7 cellular contexts compared by ENCODE assay signal in genomic region chr22:31750365-31751284, GRCh38. TPM values are rescaled to one million over a fixed set of nuclear protein-coding genes. Genes with fewer than 3 reads are reported as not detected.
DNase-seq lines count a peak whose midpoint lies in the region; ATAC-seq and TF ChIP-seq lines count a peak whose summit lies in the region.

No MANE protein-coding gene starts in this region.

- DNase-seq in HL-60 (ENCODE audit: low read depth in 1 of 2, low spot score in 1 of 2) (no peak), amniotic stem cell (lab: John Stamatoyannopoulos, UW) (no peak)
- DNase-seq in activated T-helper 1 cell treated with anti-CD3 and anti-CD28 coated beads, Interleukin-12 subunit alpha, Interleukin-12 subunit beta, Interleukin-2, Interleukin-4 antibody, amounts not matched to agents 30 ng/mL and 10 ng/mL and 1 ng/mL, durations not matched to agents 14 hours and 24 hours and 36 hours (ENCODE audit: low spot score), result no peak
- no peak for DNase-seq in stimulated activated naive CD8-positive, alpha-beta T cell treated with anti-CD3 and anti-CD28 coated beads, Interleukin-15, amount 100 ng/mL, for 72 hours

- peaks cover 8% of the 10 kb centered on the region for H3K36me3 ChIP-seq in iPS-18a (ENCODE audit: control insufficient read depth, low read depth, low read length)

- no peak for TF ChIP-seq CTCF in HL-60 (IDR thresholded peaks at IDR 0.05; ENCODE audit: insufficient read depth, low read length)

- intact Hi-C loops in activated T-helper 1 cell treated with anti-CD3 and anti-CD28 coated beads, Interleukin-12 subunit alpha, Interleukin-12 subunit beta, Interleukin-2, Interleukin-4 antibody, amounts not matched to agents 30 ng/mL and 10 ng/mL and 1 ng/mL, durations not matched to agents 14 hours and 24 hours and 36 hours (cut with micrococcal nuclease), result loop anchor here (1.0 to 5.0 kb wide), 10 partner anchors 58 to 1158 kb away; partner anchors contain the start of genes DRG1, FBXO7, LIMK2 and PATZ1

- ATAC-seq in stimulated activated naive CD8-positive, alpha-beta T cell treated with anti-CD3 and anti-CD28 coated beads, Interleukin-15, amount 100 ng/mL, for 72 hours, result no peak
- ATAC-seq in HG03439 (IDR thresholded peaks at IDR 0.05; ENCODE audit: unreplicated experiment), result no peak
- ATAC-seq in HG03342 (IDR thresholded peaks at IDR 0.05; ENCODE audit: unreplicated experiment), result no peak

- peak overlapping the region; percentile 87 for H3K4me3 Mint-ChIP-seq in activated T-helper 1 cell treated with anti-CD3 and anti-CD28 coated beads, Interleukin-12 subunit alpha, Interleukin-12 subunit beta, Interleukin-2, Interleukin-4 antibody, amounts not matched to agents 30 ng/mL and 10 ng/mL and 1 ng/mL, durations not matched to agents 14 hours and 24 hours and 36 hours
- peak overlapping the region; percentile 81 to 90 for H3K4me3 Mint-ChIP-seq in stimulated activated naive CD8-positive, alpha-beta T cell treated with anti-CD3 and anti-CD28 coated beads, Interleukin-15, amount 100 ng/mL, for 72 hours

- H3K9me3 ChIP-seq in iPS-18a (ENCODE audit: control insufficient read depth, low read depth, low read length), result no peaks in the 10 kb centered on the region

- H3K9ac ChIP-seq in iPS-18a (ENCODE audit: low read length), result no peak overlapping the region

- peaks cover 7% of the 10 kb centered on the region for H3K36me3 Mint-ChIP-seq in activated T-helper 1 cell treated with anti-CD3 and anti-CD28 coated beads, Interleukin-12 subunit alpha, Interleukin-12 subunit beta, Interleukin-2, Interleukin-4 antibody, amounts not matched to agents 30 ng/mL and 10 ng/mL and 1 ng/mL, durations not matched to agents 14 hours and 24 hours and 36 hours (ENCODE audit: low read depth)

- H3K4me3 ChIP-seq in HL-60 (replicated peaks; ENCODE audit: insufficient read depth, low read length), result no peak overlapping the region
- H3K4me3 ChIP-seq in iPS-18a (ENCODE audit: low read length), result peak overlapping the region; percentile 39

- H3K27me3 Mint-ChIP-seq in activated T-helper 1 cell treated with anti-CD3 and anti-CD28 coated beads, Interleukin-12 subunit alpha, Interleukin-12 subunit beta, Interleukin-2, Interleukin-4 antibody, amounts not matched to agents 30 ng/mL and 10 ng/mL and 1 ng/mL, durations not matched to agents 14 hours and 24 hours and 36 hours (ENCODE audit: insufficient read depth), result no peaks in the 10 kb centered on the region
- H3K27me3 Mint-ChIP-seq in stimulated activated naive CD8-positive, alpha-beta T cell treated with anti-CD3 and anti-CD28 coated beads, Interleukin-15, amount 100 ng/mL, for 72 hours, result no peaks in the 10 kb centered on the region

- H3K4me1 ChIP-seq in iPS-18a (ENCODE audit: control insufficient read depth, low read depth, low read length), result peaks cover 40% of the 10 kb centered on the region

- H3K27me3 ChIP-seq in HL-60 (ENCODE audit: insufficient read depth, poor library complexity, severe bottlenecking) (no peaks in the 10 kb centered on the region), iPS-18a (ENCODE audit: control insufficient read depth, insufficient read depth, low read length) (no peaks in the 10 kb centered on the region)

- no peaks in the 10 kb centered on the region for H3K9me3 Mint-ChIP-seq in activated T-helper 1 cell treated with anti-CD3 and anti-CD28 coated beads, Interleukin-12 subunit alpha, Interleukin-12 subunit beta, Interleukin-2, Interleukin-4 antibody, amounts not matched to agents 30 ng/mL and 10 ng/mL and 1 ng/mL, durations not matched to agents 14 hours and 24 hours and 36 hours
- no peaks in the 10 kb centered on the region for H3K9me3 Mint-ChIP-seq in stimulated activated naive CD8-positive, alpha-beta T cell treated with anti-CD3 and anti-CD28 coated beads, Interleukin-15, amount 100 ng/mL, for 72 hours

- H3K4me1 Mint-ChIP-seq in activated T-helper 1 cell treated with anti-CD3 and anti-CD28 coated beads, Interleukin-12 subunit alpha, Interleukin-12 subunit beta, Interleukin-2, Interleukin-4 antibody, amounts not matched to agents 30 ng/mL and 10 ng/mL and 1 ng/mL, durations not matched to agents 14 hours and 24 hours and 36 hours (ENCODE audit: low read depth), result peaks cover 57% of the 10 kb centered on the region
- H3K4me1 Mint-ChIP-seq in stimulated activated naive CD8-positive, alpha-beta T cell treated with anti-CD3 and anti-CD28 coated beads, Interleukin-15, amount 100 ng/mL, for 72 hours, result peaks cover 64% of the 10 kb centered on the region

- H3K27ac ChIP-seq in HL-60 (replicated peaks), result peak overlapping the region; percentile 95
- H3K27ac ChIP-seq in iPS-18a (ENCODE audit: low read length), result no peak overlapping the region

- peak overlapping the region; percentile 97 for H3K27ac Mint-ChIP-seq in activated T-helper 1 cell treated with anti-CD3 and anti-CD28 coated beads, Interleukin-12 subunit alpha, Interleukin-12 subunit beta, Interleukin-2, Interleukin-4 antibody, amounts not matched to agents 30 ng/mL and 10 ng/mL and 1 ng/mL, durations not matched to agents 14 hours and 24 hours and 36 hours
- H3K27ac Mint-ChIP-seq in stimulated activated naive CD8-positive, alpha-beta T cell treated with anti-CD3 and anti-CD28 coated beads, Interleukin-15, amount 100 ng/mL, for 72 hours, result peak overlapping the region; percentile 94 to 97

RNA-seq across cellular contexts. Expression of gene PRR14L, which starts 0.7 kb away (rescaled TPM):
- total RNA-seq in activated T-helper 1 cell treated with anti-CD3 and anti-CD28 coated beads, Interleukin-12 subunit alpha, Interleukin-12 subunit beta, Interleukin-2, Interleukin-4 antibody, amounts not matched to agents 30 ng/mL and 10 ng/mL and 1 ng/mL, durations not matched to agents 14 hours and 24 hours and 36 hours, result 65.2 and 69.6 TPM in 2 replicates

RNA-seq across cellular contexts. Expression of gene DEPDC5, which starts 3.2 kb away (rescaled TPM):
- total RNA-seq in activated T-helper 1 cell treated with anti-CD3 and anti-CD28 coated beads, Interleukin-12 subunit alpha, Interleukin-12 subunit beta, Interleukin-2, Interleukin-4 antibody, amounts not matched to agents 30 ng/mL and 10 ng/mL and 1 ng/mL, durations not matched to agents 14 hours and 24 hours and 36 hours, result 39.9 and 42.6 TPM in 2 replicates
